ENCODE assay signal across 1 cellular context in genomic region chr7:74275401-74275881, GRCh38.
TF ChIP-seq lines count a peak whose summit lies in the region.

No MANE protein-coding gene starts in this region.

TF ChIP-seq in IMR-90, 13 proteins besides CTCF, POLR2A, EP300 and RAD21 (continued from another document):
- no peak for TF ChIP-seq MXI1 (IDR thresholded peaks at IDR 0.05; ENCODE audit: borderline replicate concordance, low read depth, low read length)
- no peak for TF ChIP-seq MAZ (IDR thresholded peaks at IDR 0.05; ENCODE audit: borderline replicate concordance, low read depth, low read length)
- TF ChIP-seq ELK1 (IDR thresholded peaks at IDR 0.05; ENCODE audit: borderline replicate concordance, low read depth, low read length) = no peak
- TF ChIP-seq USF2 (IDR thresholded peaks at IDR 0.05; ENCODE audit: low read depth, low read length) = no peak
- TF ChIP-seq NFE2L2 (IDR thresholded peaks at IDR 0.05; ENCODE audit: low read depth, low read length) = no peak
- 0 out of 2 replicates have a peak, but pooled peaks have one; percentile 8 for TF ChIP-seq SMC3 (IDR thresholded peaks at IDR 0.05; ENCODE audit: low read depth, low read length)
- no peak for TF ChIP-seq RFX5 (IDR thresholded peaks at IDR 0.05; ENCODE audit: low read depth, low read length)
- TF ChIP-seq RCOR1 (IDR thresholded peaks at IDR 0.05; ENCODE audit: insufficient replicate concordance, low read length) = no peak
